In the genomic region with DNA sequence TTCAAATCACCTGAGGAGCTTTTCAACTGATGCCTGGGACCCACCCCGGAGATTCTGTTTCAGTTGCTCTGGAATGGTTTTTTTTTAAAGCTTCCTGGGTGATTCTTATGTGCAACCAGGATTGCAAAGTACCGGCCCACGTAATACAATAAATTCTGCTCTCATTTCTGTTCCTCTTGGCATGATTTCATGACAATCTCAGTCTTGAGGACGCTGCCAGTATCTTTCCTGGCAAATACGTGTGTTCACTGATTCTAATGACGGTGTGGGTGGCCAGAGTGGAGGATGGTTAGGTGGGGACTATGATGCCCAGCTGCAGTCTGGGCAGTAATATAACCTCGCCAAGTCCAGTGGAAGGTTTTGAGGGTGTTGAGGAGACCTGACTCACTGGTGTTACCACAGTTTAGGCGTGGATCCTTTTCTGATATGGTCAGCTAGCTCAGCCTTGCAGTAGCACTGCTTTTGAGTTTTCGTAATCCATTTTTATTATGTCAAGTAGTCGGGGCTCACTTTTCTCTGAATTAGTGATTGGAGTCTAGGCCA, we compare ENCODE assay signal across 24 cellular contexts.
DNase-seq lines count a peak whose midpoint lies in the region; ATAC-seq and TF ChIP-seq lines count a peak whose summit lies in the region.
"Had no signal": no experiment of that assay in that cellular context is flagged by ENCODE, and none has a peak within 500 bp of the region (broad histone marks: within the 10 kb centered on the region; RNA-seq: fewer than 3 reads in every experiment).

No MANE protein-coding gene starts in this region.

- H3K9me3 ChIP-seq in HEK293 (ENCODE audit: control insufficient read depth, insufficient read depth, low read depth, low read length): no peaks in the 10 kb centered on the region
- H3K9me3 ChIP-seq: body of pancreas, MG63, spleen, thoracic aorta had no signal

- H3K36me3 ChIP-seq in HEK293 (ENCODE audit: control insufficient read depth in 2 of 2, insufficient read depth in 1 of 2, low read length in 2 of 2): no peaks in the 10 kb centered on the region
- H3K36me3 ChIP-seq: MG63, spleen, thoracic aorta had no signal

- no peak overlapping the region for H3K4me3 ChIP-seq in HEK293 (ENCODE audit: low read depth, low read length)
- H3K4me3 ChIP-seq: body of pancreas, MG63, spleen, thoracic aorta had no signal

- POLR2A ChIA-PET in HEK293 (lab: Yijun Ruan, JAX): no interaction called here

- ATAC-seq in GM19467 (IDR thresholded peaks at IDR 0.05; ENCODE audit: unreplicated experiment): no peak
- ATAC-seq: activated CD4-positive, CD25-positive, alpha-beta regulatory T cell treated with anti-CD3 and anti-CD28 coated beads, Interleukin-2, amount 50 U/mL, for 24 hours; body of pancreas; stimulated activated naive B cell treated with anti-CD40 and anti-IgM and Interleukin-4, amounts not matched to agents 10 μg/mL and 1 μg/mL and 100 μg/mL, for 72 hours had no signal

- CTCF ChIA-PET in HEK293 (lab: Yijun Ruan, JAX): no interaction called here

- no peak for TF ChIP-seq CTCF in HEK293 (tag by site-specific recombination; IDR thresholded peaks at IDR 0.05)

- H3K27ac ChIP-seq in HEK293 (ENCODE audit: extremely low read depth, low read depth, low read length): no peak overlapping the region
- H3K27ac ChIP-seq: body of pancreas, spleen, thoracic aorta had no signal

- H3K4me1 ChIP-seq in HEK293 (ENCODE audit: control insufficient read depth, insufficient read depth, low read length): no peaks in the 10 kb centered on the region

- peak; percentile 31 for DNase-seq in cerebellar cortex (ENCODE audit: low spot score)
- DNase-seq in iris pigment epithelial cell (ENCODE audit: low read depth): peak; percentile 56
- peak; percentile 71 for DNase-seq in superior temporal gyrus (ENCODE audit: extremely low spot score)
- DNase-seq in hepatic stellate cell (ENCODE audit: low spot score): no peak
- DNase-seq in islet precursor cell: no peak
- DNase-seq: activated CD4-positive, alpha-beta memory T cell treated with anti-CD3 and anti-CD28 coated beads, Interleukin-2, amount 10 ng/mL, durations not matched to agents 7 days and 5 days; activated effector memory CD4-positive, alpha-beta T cell treated with Interleukin-2 at 50 U/mL for 16 hours; body of pancreas; CD4-positive, CD25-positive, alpha-beta regulatory T cell; cortex of kidney; glutamatergic neuron; mesendoderm; MG63; NCI-H2081; NCI-H345; SHP77 treated with DMSO at 0.1 percent for 48 hours; spleen; stimulated activated CD4-positive, alpha-beta T cell treated with anti-CD3 and anti-CD28 coated beads, Interleukin-4, amount 100 ng/mL, for 24 hours; stimulated activated naive B cell treated with anti-CD40 and anti-IgM and Interleukin-4, amounts not matched to agents 10 μg/mL and 1 μg/mL and 100 μg/mL, for 72 hours; SW 1271 had no signal

TF ChIP-seq in HEK293, 187 proteins besides CTCF, POLR2A, EP300 and RAD21:
- TF ChIP-seq, protein P1, sequence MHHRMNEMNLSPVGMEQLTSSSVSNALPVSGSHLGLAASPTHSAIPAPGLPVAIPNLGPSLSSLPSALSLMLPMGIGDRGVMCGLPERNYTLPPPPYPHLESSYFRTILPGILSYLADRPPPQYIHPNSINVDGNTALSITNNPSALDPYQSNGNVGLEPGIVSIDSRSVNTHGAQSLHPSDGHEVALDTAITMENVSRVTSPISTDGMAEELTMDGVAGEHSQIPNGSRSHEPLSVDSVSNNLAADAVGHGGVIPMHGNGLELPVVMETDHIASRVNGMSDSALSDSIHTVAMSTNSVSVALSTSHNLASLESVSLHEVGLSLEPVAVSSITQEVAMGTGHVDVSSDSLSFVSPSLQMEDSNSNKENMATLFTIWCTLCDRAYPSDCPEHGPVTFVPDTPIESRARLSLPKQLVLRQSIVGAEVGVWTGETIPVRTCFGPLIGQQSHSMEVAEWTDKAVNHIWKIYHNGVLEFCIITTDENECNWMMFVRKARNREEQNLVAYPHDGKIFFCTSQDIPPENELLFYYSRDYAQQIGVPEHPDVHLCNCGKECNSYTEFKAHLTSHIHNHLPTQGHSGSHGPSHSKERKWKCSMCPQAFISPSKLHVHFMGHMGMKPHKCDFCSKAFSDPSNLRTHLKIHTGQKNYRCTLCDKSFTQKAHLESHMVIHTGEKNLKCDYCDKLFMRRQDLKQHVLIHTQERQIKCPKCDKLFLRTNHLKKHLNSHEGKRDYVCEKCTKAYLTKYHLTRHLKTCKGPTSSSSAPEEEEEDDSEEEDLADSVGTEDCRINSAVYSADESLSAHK (tag by site-specific recombination; IDR thresholded peaks at IDR 0.05): no peak
- peak; percentile 17; the same call in 1 of the 2 replicates for TF ChIP-seq ZFHX2 (tag by site-specific recombination; conservative IDR thresholded peaks at IDR 0.05)
TF ChIP-seq in HEK293: peak in this region for 1.

Comparison
In these comparisons a context has a peak if more than half of its experiments do, and no peak if none do; other contexts are left out.
1. DNase-seq: peak in cerebellar cortex (single experiment), iris pigment epithelial cell (single experiment) and superior temporal gyrus (single experiment); none in hepatic stellate cell (single experiment) and islet precursor cell (single experiment).